Comparison of ENCODE assay signal across 16 cellular contexts in the genomic region with DNA sequence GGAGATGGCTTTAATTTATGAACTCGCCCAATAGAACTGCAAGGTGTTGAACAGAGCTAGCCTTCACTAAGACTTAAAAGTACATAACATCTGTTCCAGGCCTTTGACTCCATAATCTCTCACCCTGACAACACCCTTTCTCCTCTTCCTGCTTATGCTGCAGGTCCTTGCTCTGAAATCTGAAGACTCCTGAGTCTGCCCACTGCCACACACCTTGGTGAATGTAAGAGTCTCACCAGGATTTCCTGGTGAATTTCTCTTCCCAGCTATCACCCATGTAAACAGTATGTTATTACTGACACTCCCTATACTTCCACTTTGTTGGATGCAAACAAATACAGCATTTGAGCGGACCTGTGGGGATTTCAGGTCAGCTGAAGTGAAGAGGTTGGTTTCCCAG. TPM values are rescaled to one million over a fixed set of nuclear protein-coding genes. Genes with fewer than 3 reads are reported as not detected.
DNase-seq lines count a peak whose midpoint lies in the region; ATAC-seq and TF ChIP-seq lines count a peak whose summit lies in the region.
"Had no signal": no experiment of that assay in that cellular context is flagged by ENCODE, and none has a peak within 500 bp of the region (broad histone marks: within the 10 kb centered on the region; RNA-seq: fewer than 3 reads in every experiment).

No MANE protein-coding gene starts in this region.

- H3K9me3 ChIP-seq in WERI-Rb-1 (ENCODE audit: severe bottlenecking) (no peaks in the 10 kb centered on the region), mucosa of descending colon (no peaks in the 10 kb centered on the region)
- H3K9me3 ChIP-seq: A549, BE2C had no signal

- peak overlapping the region; percentile 33; the same call in 1 of the 2 replicates for H3K27ac ChIP-seq in WERI-Rb-1
- H3K27ac ChIP-seq: A549, C4-2B, HL-60 had no signal

- no peaks in the 10 kb centered on the region for H3K4me1 Mint-ChIP-seq in stimulated activated effector memory CD8-positive, alpha-beta T cell treated with anti-CD3 and anti-CD28 coated beads, Interleukin-12 subunit alpha, Interleukin-12 subunit beta, amount 100 ng/mL, for 72 hours
- H3K4me1 Mint-ChIP-seq in stimulated activated naive CD8-positive, alpha-beta T cell treated with anti-CD3 and anti-CD28 coated beads, Interleukin-15, amount 100 ng/mL, for 72 hours: no peaks in the 10 kb centered on the region

- no peaks in the 10 kb centered on the region for H3K36me3 Mint-ChIP-seq in stimulated activated effector memory CD8-positive, alpha-beta T cell treated with anti-CD3 and anti-CD28 coated beads, Interleukin-12 subunit alpha, Interleukin-12 subunit beta, amount 100 ng/mL, for 72 hours
- H3K36me3 Mint-ChIP-seq: CD4-positive, alpha-beta memory T cell had no signal

- H3K36me3 ChIP-seq in WERI-Rb-1 (no peaks in the 10 kb centered on the region), mucosa of descending colon (ENCODE audit: low read depth) (no peaks in the 10 kb centered on the region)
- H3K36me3 ChIP-seq: BE2C had no signal

- no peak overlapping the region for H3K4me3 ChIP-seq in WERI-Rb-1 (ENCODE audit: low read depth, low read length)
- H3K4me3 ChIP-seq in mucosa of descending colon: no peak overlapping the region
- H3K4me3 ChIP-seq: A549 had no signal

- H3K27me3 Mint-ChIP-seq in stimulated activated naive CD8-positive, alpha-beta T cell treated with anti-CD3 and anti-CD28 coated beads, Interleukin-15, amount 100 ng/mL, for 72 hours: no peaks in the 10 kb centered on the region
- H3K27me3 Mint-ChIP-seq: CD4-positive, alpha-beta memory T cell had no signal

- intact Hi-C loops in mucosa of descending colon (cut with DNase I, micrococcal nuclease): no loop called here

- TF ChIP-seq CTCF in WERI-Rb-1 (IDR thresholded peaks at IDR 0.05; ENCODE audit: low read depth, low read length) (no peak), mucosa of descending colon (IDR thresholded peaks at IDR 0.05) (no peak)

- H3K4me3 Mint-ChIP-seq in stimulated activated effector memory CD8-positive, alpha-beta T cell treated with anti-CD3 and anti-CD28 coated beads, Interleukin-12 subunit alpha, Interleukin-12 subunit beta, amount 100 ng/mL, for 72 hours: no peak overlapping the region
- H3K4me3 Mint-ChIP-seq in stimulated activated naive CD8-positive, alpha-beta T cell treated with anti-CD3 and anti-CD28 coated beads, Interleukin-15, amount 100 ng/mL, for 72 hours: no peak overlapping the region
- H3K4me3 Mint-ChIP-seq: CD4-positive, alpha-beta memory T cell had no signal

- H3K27me3 ChIP-seq in WERI-Rb-1 (ENCODE audit: insufficient read depth, low read depth, severe bottlenecking): no peaks in the 10 kb centered on the region
- H3K27me3 ChIP-seq: BE2C had no signal

- peaks cover 6% of the 10 kb centered on the region for H3K4me1 ChIP-seq in mucosa of descending colon (ENCODE audit: low read depth)
- H3K4me1 ChIP-seq: A549, BE2C had no signal

- no peaks in the 10 kb centered on the region for H3K9me3 Mint-ChIP-seq in stimulated activated effector memory CD8-positive, alpha-beta T cell treated with anti-CD3 and anti-CD28 coated beads, Interleukin-12 subunit alpha, Interleukin-12 subunit beta, amount 100 ng/mL, for 72 hours
- H3K9me3 Mint-ChIP-seq in stimulated activated naive CD8-positive, alpha-beta T cell treated with anti-CD3 and anti-CD28 coated beads, Interleukin-15, amount 100 ng/mL, for 72 hours: peaks cover 0 to 11% of the 10 kb centered on the region in 2 donors

- ATAC-seq in mucosa of descending colon (peak; percentile 95), GM21717 (IDR thresholded peaks at IDR 0.05; ENCODE audit: unreplicated experiment) (no peak)
- ATAC-seq in stimulated activated effector memory CD8-positive, alpha-beta T cell treated with anti-CD3 and anti-CD28 coated beads, Interleukin-12 subunit alpha, Interleukin-12 subunit beta, amount 100 ng/mL, for 72 hours: no peak
- no peak for ATAC-seq in stimulated activated naive CD8-positive, alpha-beta T cell treated with anti-CD3 and anti-CD28 coated beads, Interleukin-15, amount 100 ng/mL, for 72 hours
- ATAC-seq: A549 had no signal

- peak overlapping the region; percentile 44 for H3K27ac Mint-ChIP-seq in stimulated activated effector memory CD8-positive, alpha-beta T cell treated with anti-CD3 and anti-CD28 coated beads, Interleukin-12 subunit alpha, Interleukin-12 subunit beta, amount 100 ng/mL, for 72 hours
- no peak overlapping the region for H3K27ac Mint-ChIP-seq in stimulated activated naive CD8-positive, alpha-beta T cell treated with anti-CD3 and anti-CD28 coated beads, Interleukin-15, amount 100 ng/mL, for 72 hours
- H3K27ac Mint-ChIP-seq: CD4-positive, alpha-beta memory T cell had no signal

- DNase-seq in WERI-Rb-1 (peak; percentile 25), mucosa of descending colon (peak in 1 of 3 donors; percentile 38), GOT3 (lab: John Stamatoyannopoulos, UW) (no peak)
- no peak for DNase-seq in stimulated activated effector memory CD8-positive, alpha-beta T cell treated with anti-CD3 and anti-CD28 coated beads, Interleukin-12 subunit alpha, Interleukin-12 subunit beta, amount 100 ng/mL, for 72 hours (ENCODE audit: low spot score in 2 of 2)
- DNase-seq in stimulated activated naive CD8-positive, alpha-beta T cell treated with anti-CD3 and anti-CD28 coated beads, Interleukin-15, amount 100 ng/mL, for 72 hours: no peak
- DNase-seq: BE2C; CD4-positive, alpha-beta memory T cell; COR-L47; DMS153; DMS79 treated with DMSO at 0.1 percent for 48 hours; EL; H7 had no signal

RNA-seq across cellular contexts. Expression of a gene that starts 17.8 kb away (rescaled TPM):
- 100 to 1,000 TPM in 1 of 3 donors, 10 to 100 TPM in 2; 35.1 to 121 (median 83.5) TPM for total RNA-seq in mucosa of descending colon
